ENCODE assay signal across 21 cellular contexts in genomic region chr17:49700956-49701355, GRCh38.
"Had no signal": no experiment of that assay in that cellular context is flagged by ENCODE, and none has a peak within 500 bp of the region (broad histone marks: within the 10 kb centered on the region; RNA-seq: fewer than 3 reads in every experiment).

No MANE protein-coding gene starts in this region.

- H3K27ac ChIP-seq: colonic mucosa, esophagus muscularis mucosa, ovary, psoas muscle, thyroid gland, upper lobe of right lung had no signal

- ATAC-seq: effector memory CD8-positive, alpha-beta T cell; natural killer cell treated with Interleukin-12 subunit alpha and Interleukin-12 subunit beta and Interleukin-15 and Interleukin-18, amount 100 ng/mL, for 72 hours; psoas muscle; upper lobe of right lung had no signal

- H3K9me3 ChIP-seq: colonic mucosa, esophagus muscularis mucosa, ovary, psoas muscle, thyroid gland, upper lobe of right lung had no signal

- H3K27me3 Mint-ChIP-seq: activated B cell treated with CpG ODN at 0.5 μM for 24 hours; activated naive CD8-positive, alpha-beta T cell treated with anti-CD3 and anti-CD28 coated beads for 36 hours; central memory CD8-positive, alpha-beta T cell; effector memory CD8-positive, alpha-beta T cell; natural killer cell treated with Interleukin-12 subunit alpha and Interleukin-12 subunit beta and Interleukin-15 and Interleukin-18, amount 100 ng/mL, for 72 hours; stimulated activated naive CD8-positive, alpha-beta T cell treated with anti-CD3 and anti-CD28 coated beads, Interleukin-15, Interleukin-2, amounts not matched to agents 100 ng/mL and 50 ng/mL, for 24 hours had no signal

- H3K36me3 ChIP-seq: ovary had no signal

- H3K4me3 ChIP-seq: colonic mucosa, dorsolateral prefrontal cortex, esophagus muscularis mucosa, ovary, psoas muscle, thyroid gland, upper lobe of right lung had no signal

- H3K9me3 Mint-ChIP-seq: activated B cell treated with CpG ODN at 0.5 μM for 24 hours; activated naive CD8-positive, alpha-beta T cell treated with anti-CD3 and anti-CD28 coated beads for 36 hours; central memory CD8-positive, alpha-beta T cell; effector memory CD8-positive, alpha-beta T cell; natural killer cell treated with Interleukin-12 subunit alpha and Interleukin-12 subunit beta and Interleukin-15 and Interleukin-18, amount 100 ng/mL, for 72 hours; stimulated activated naive CD8-positive, alpha-beta T cell treated with anti-CD3 and anti-CD28 coated beads, Interleukin-15, Interleukin-2, amounts not matched to agents 100 ng/mL and 50 ng/mL, for 24 hours had no signal

- H3K4me1 ChIP-seq: colonic mucosa, psoas muscle, upper lobe of right lung had no signal

- H3K27me3 ChIP-seq: colonic mucosa, dorsolateral prefrontal cortex, esophagus muscularis mucosa, ovary, thyroid gland, upper lobe of right lung had no signal

- H3K4me3 Mint-ChIP-seq: activated B cell treated with CpG ODN at 0.5 μM for 24 hours; activated naive CD8-positive, alpha-beta T cell treated with anti-CD3 and anti-CD28 coated beads for 36 hours; central memory CD8-positive, alpha-beta T cell; effector memory CD8-positive, alpha-beta T cell; natural killer cell treated with Interleukin-12 subunit alpha and Interleukin-12 subunit beta and Interleukin-15 and Interleukin-18, amount 100 ng/mL, for 72 hours; stimulated activated naive CD8-positive, alpha-beta T cell treated with anti-CD3 and anti-CD28 coated beads, Interleukin-15, Interleukin-2, amounts not matched to agents 100 ng/mL and 50 ng/mL, for 24 hours had no signal

- DNase-seq: activated B cell treated with CpG ODN at 0.5 μM for 24 hours; activated CD4-positive, alpha-beta T cell treated with anti-CD3 and anti-CD28 coated beads for 4 hours; activated CD4-positive, alpha-beta T cell treated with anti-CD3 and anti-CD28 coated beads, Interleukin-2, amount 50 U/mL, for 48 hours; activated gamma-delta T cell; activated naive CD8-positive, alpha-beta T cell treated with anti-CD3 and anti-CD28 coated beads for 36 hours; colonic mucosa; effector memory CD8-positive, alpha-beta T cell; ovary; psoas muscle; right cardiac atrium; stimulated activated CD4-positive, alpha-beta T cell treated with anti-CD3 and anti-CD28 coated beads, Interleukin-12 subunit alpha, Interleukin-12 subunit beta, amount 100 ng/mL, for 4 hours; stimulated activated CD4-positive, alpha-beta T cell treated with anti-CD3 and anti-CD28 coated beads, Interleukin-4, amount 100 ng/mL, for 4 hours; T-helper 1 cell; T1000; upper lobe of right lung had no signal

- H3K27ac Mint-ChIP-seq: activated naive CD8-positive, alpha-beta T cell treated with anti-CD3 and anti-CD28 coated beads for 36 hours; stimulated activated naive CD8-positive, alpha-beta T cell treated with anti-CD3 and anti-CD28 coated beads, Interleukin-15, Interleukin-2, amounts not matched to agents 100 ng/mL and 50 ng/mL, for 24 hours had no signal
